In genomic region chr19:38650911-38651584, GRCh38 we compare ENCODE assay signal across 8 cellular contexts.
DNase-seq lines count a peak whose midpoint lies in the region; TF ChIP-seq lines count a peak whose summit lies in the region.

No MANE protein-coding gene starts in this region.

- peak; percentile 9 for TF ChIP-seq CTCF in AG09309 (IDR thresholded peaks at IDR 0.05; ENCODE audit: control insufficient read depth, insufficient read depth, low read depth, low read length, missing control alignments)
- TF ChIP-seq CTCF in NB4 (IDR thresholded peaks at IDR 0.05; ENCODE audit: low read depth, low read length): no peak

- no peak for TF ChIP-seq POLR2A in NB4 (IDR thresholded peaks at IDR 0.05; ENCODE audit: extremely low read depth, insufficient read length)

- H3K9ac ChIP-seq in muscle layer of colon (ENCODE audit: low read length): peak overlapping the region; percentile 98

- DNase-seq in AG09309 (ENCODE audit: low read depth) (no peak), NB4 (ENCODE audit: low read depth) (peak; percentile 81), retina (no peak), middle frontal gyrus (ENCODE audit: extremely low spot score, low spot score) (no peak), HPDE6-E6E7 (ENCODE audit: extremely low spot score) (no peak)
- DNase-seq in T-helper 2 cell treated with Interferon-gamma antibody and Interleukin-4, amounts not matched to agents 5 μg/mL and 100 μg/mL, for 36 hours (ENCODE audit: low spot score): no peak

- H3K27ac ChIP-seq in cingulate gyrus (ENCODE audit: low read depth, low read length) (peak overlapping the region; percentile 47), muscle layer of colon (ENCODE audit: low read depth, low read length) (peak overlapping the region; percentile 53)

- no peaks in the 10 kb centered on the region for H3K9me3 Mint-ChIP-seq in T-helper 2 cell treated with Interferon-gamma antibody and Interleukin-4, amounts not matched to agents 5 μg/mL and 100 μg/mL, for 36 hours

- peaks cover 76% of the 10 kb centered on the region for H3K4me1 ChIP-seq in muscle layer of colon (ENCODE audit: insufficient read depth, low read length)

- H3K4me3 ChIP-seq in AG09309 (ENCODE audit: control insufficient read depth, low read depth, low read length) (no peak overlapping the region), NB4 (ENCODE audit: low read depth, low read length) (peak overlapping the region; percentile 48), muscle layer of colon (ENCODE audit: low read depth in 1 of 2, low read length in 2 of 2) (peak overlapping the region in 1 of 2 donors; percentile 70)

- no peaks in the 10 kb centered on the region for H3K36me3 ChIP-seq in muscle layer of colon (ENCODE audit: insufficient read depth, low read length)

- H3K4me1 Mint-ChIP-seq in T-helper 2 cell treated with Interferon-gamma antibody and Interleukin-4, amounts not matched to agents 5 μg/mL and 100 μg/mL, for 36 hours (ENCODE audit: low read depth): peaks cover 57% of the 10 kb centered on the region

- no peaks in the 10 kb centered on the region for H3K9me3 ChIP-seq in muscle layer of colon (ENCODE audit: low read length)

- no peak overlapping the region for H3K4me3 Mint-ChIP-seq in T-helper 2 cell treated with Interferon-gamma antibody and Interleukin-4, amounts not matched to agents 5 μg/mL and 100 μg/mL, for 36 hours

- H3K27ac Mint-ChIP-seq in T-helper 2 cell treated with Interferon-gamma antibody and Interleukin-4, amounts not matched to agents 5 μg/mL and 100 μg/mL, for 36 hours: no peak overlapping the region

- H3K27me3 ChIP-seq in muscle layer of colon (ENCODE audit: control insufficient read depth in 1 of 2, insufficient read depth in 2 of 2, low read length in 2 of 2): no peaks in the 10 kb centered on the region

- peaks cover 44% of the 10 kb centered on the region for H3K36me3 Mint-ChIP-seq in T-helper 2 cell treated with Interferon-gamma antibody and Interleukin-4, amounts not matched to agents 5 μg/mL and 100 μg/mL, for 36 hours (ENCODE audit: low read depth)

- no peaks in the 10 kb centered on the region for H3K27me3 Mint-ChIP-seq in T-helper 2 cell treated with Interferon-gamma antibody and Interleukin-4, amounts not matched to agents 5 μg/mL and 100 μg/mL, for 36 hours (ENCODE audit: low read depth)
